In genomic region chr12:104498211-104498801, GRCh38 we compare ENCODE assay signal across 12 cellular contexts. TPM values are rescaled to one million over a fixed set of nuclear protein-coding genes. Genes with fewer than 3 reads are reported as not detected.
DNase-seq lines count a peak whose midpoint lies in the region; ATAC-seq and TF ChIP-seq lines count a peak whose summit lies in the region.
"Had no signal": no experiment of that assay in that cellular context is flagged by ENCODE, and none has a peak within 500 bp of the region (broad histone marks: within the 10 kb centered on the region; RNA-seq: fewer than 3 reads in every experiment).

No MANE protein-coding gene starts in this region.

- no peak for TF ChIP-seq CTCF in WERI-Rb-1 (IDR thresholded peaks at IDR 0.05; ENCODE audit: low read depth, low read length)

- no peaks in the 10 kb centered on the region for H3K9me3 Mint-ChIP-seq in activated CD4-positive, alpha-beta memory T cell treated with anti-CD3 and anti-CD28 coated beads for 36 hours
- H3K9me3 Mint-ChIP-seq in memory B cell, result no peaks in the 10 kb centered on the region

- H3K4me2 ChIP-seq in BLaER1, result peak overlapping the region; percentile 76

- no peak for ATAC-seq in memory B cell (ENCODE audit: low read depth)
- ATAC-seq in GM21360 (IDR thresholded peaks at IDR 0.05; ENCODE audit: unreplicated experiment), result no peak
- ATAC-seq: left cardiac atrium had no signal

- H3K27me3 Mint-ChIP-seq in activated CD4-positive, alpha-beta memory T cell treated with anti-CD3 and anti-CD28 coated beads for 36 hours, result no peaks in the 10 kb centered on the region
- H3K27me3 Mint-ChIP-seq in memory B cell, result no peaks in the 10 kb centered on the region

- peaks cover 85% of the 10 kb centered on the region for H4K20me1 ChIP-seq in BLaER1

- H3K4me1 Mint-ChIP-seq in activated CD4-positive, alpha-beta memory T cell treated with anti-CD3 and anti-CD28 coated beads for 36 hours (ENCODE audit: low read depth), result peaks cover 91% of the 10 kb centered on the region
- peaks cover 58% of the 10 kb centered on the region for H3K4me1 Mint-ChIP-seq in memory B cell

- H3K4me3 ChIP-seq in BLaER1 (no peak overlapping the region), WERI-Rb-1 (ENCODE audit: low read depth, low read length) (no peak overlapping the region)
- H3K4me3 ChIP-seq: right atrium auricular region, SJSA1 had no signal

- H3K27me3 ChIP-seq in BLaER1 (no peaks in the 10 kb centered on the region), WERI-Rb-1 (ENCODE audit: insufficient read depth, low read depth, severe bottlenecking) (no peaks in the 10 kb centered on the region)
- H3K27me3 ChIP-seq: right atrium auricular region, SJSA1 had no signal

- peak overlapping the region; percentile 44 for H3K4me3 Mint-ChIP-seq in activated CD4-positive, alpha-beta memory T cell treated with anti-CD3 and anti-CD28 coated beads for 36 hours
- peak overlapping the region; percentile 21 for H3K4me3 Mint-ChIP-seq in memory B cell

- peak overlapping the region; percentile 81 for H3K27ac Mint-ChIP-seq in activated CD4-positive, alpha-beta memory T cell treated with anti-CD3 and anti-CD28 coated beads for 36 hours
- no peak overlapping the region for H3K27ac Mint-ChIP-seq in memory B cell

- H3K4me1 ChIP-seq in BLaER1, result peaks cover 98% of the 10 kb centered on the region
- H3K4me1 ChIP-seq: SJSA1 had no signal

- DNase-seq in activated CD4-positive, alpha-beta memory T cell treated with anti-CD3 and anti-CD28 coated beads for 36 hours, result peak; percentile 69
- no peak for DNase-seq in memory B cell (ENCODE audit: low spot score in 2 of 2)
- no peak for DNase-seq in WERI-Rb-1
- DNase-seq in HT-29 (ENCODE audit: low spot score), result no peak
- no peak for DNase-seq in 8988T
- DNase-seq: left cardiac atrium, NCI-H2029 had no signal

- H3K36me3 Mint-ChIP-seq in activated CD4-positive, alpha-beta memory T cell treated with anti-CD3 and anti-CD28 coated beads for 36 hours, result peaks cover 1% of the 10 kb centered on the region
- peaks cover 6% of the 10 kb centered on the region for H3K36me3 Mint-ChIP-seq in memory B cell

- H3K36me3 ChIP-seq in BLaER1, result peaks cover 32% of the 10 kb centered on the region
- H3K36me3 ChIP-seq in KOPT-K1 (ENCODE audit: insufficient read depth, low read length), result peaks cover 58% of the 10 kb centered on the region
- H3K36me3 ChIP-seq in WERI-Rb-1, result no peaks in the 10 kb centered on the region
- H3K36me3 ChIP-seq: right atrium auricular region, SJSA1 had no signal

- CTCF ChIA-PET in activated CD4-positive, alpha-beta memory T cell treated with anti-CD3 and anti-CD28 coated beads for 36 hours (lab: Charles Lee), result interaction anchor here (0.8 kb wide), 1 partner anchor 41 kb away, joined by 4 read pairs; the partner anchor contains the start of gene CHST11

- POLR2A ChIA-PET in activated CD4-positive, alpha-beta memory T cell treated with anti-CD3 and anti-CD28 coated beads for 36 hours (lab: Charles Lee), result interaction anchor here (1.0 to 1.1 kb wide), 3 partner anchors 38 to 107 kb away, joined by 3 to 5 read pairs (median 3); no protein-coding TSS in a partner anchor

- no peak overlapping the region for H3K9ac ChIP-seq in BLaER1

- intact Hi-C loops in activated CD4-positive, alpha-beta memory T cell treated with anti-CD3 and anti-CD28 coated beads for 36 hours (cut with micrococcal nuclease), result loop anchor here (1.0 to 5.0 kb wide), 4 partner anchors 69 to 432 kb away; no protein-coding TSS in a partner anchor

- H3K27ac ChIP-seq in BLaER1 (no peak overlapping the region), KOPT-K1 (ENCODE audit: low read depth, low read length, poor library complexity, severe bottlenecking) (peak overlapping the region; percentile 99), WERI-Rb-1 (no peak overlapping the region)
- H3K27ac ChIP-seq: right atrium auricular region, SJSA1 had no signal

- H3K9me3 ChIP-seq in BLaER1, result no peaks in the 10 kb centered on the region
- H3K9me3 ChIP-seq in KOPT-K1 (ENCODE audit: insufficient read depth, low read length, poor library complexity, severe bottlenecking), result no peaks in the 10 kb centered on the region
- H3K9me3 ChIP-seq in WERI-Rb-1 (ENCODE audit: severe bottlenecking), result no peaks in the 10 kb centered on the region
- H3K9me3 ChIP-seq: right atrium auricular region, SJSA1 had no signal

RNA-seq across cellular contexts. Expression of gene CHST11, which starts 41.6 kb away (rescaled TPM):
- 10 to 100 TPM; 58.3 to 59.0 TPM for total RNA-seq in activated CD4-positive, alpha-beta memory T cell treated with anti-CD3 and anti-CD28 coated beads for 36 hours
- 1.6 and 3.8 TPM in 2 replicates for total RNA-seq in HT-29 (2014; rRNA removed; shearing (Covaris generic))

Comparison
In these comparisons a context has a peak if more than half of its experiments do, and no peak if none do; other contexts are left out.
1. RNA of gene CHST11, which starts 41.6 kb away (total RNA-seq): 58.3 to 59.0 TPM in activated CD4-positive, alpha-beta memory T cell treated with anti-CD3 and anti-CD28 coated beads for 36 hours; 1.6 to 3.8 TPM in HT-29; every median in the first group is over 10 times any median in the second.